ENCODE assay signal across 26 cellular contexts in the genomic region with DNA sequence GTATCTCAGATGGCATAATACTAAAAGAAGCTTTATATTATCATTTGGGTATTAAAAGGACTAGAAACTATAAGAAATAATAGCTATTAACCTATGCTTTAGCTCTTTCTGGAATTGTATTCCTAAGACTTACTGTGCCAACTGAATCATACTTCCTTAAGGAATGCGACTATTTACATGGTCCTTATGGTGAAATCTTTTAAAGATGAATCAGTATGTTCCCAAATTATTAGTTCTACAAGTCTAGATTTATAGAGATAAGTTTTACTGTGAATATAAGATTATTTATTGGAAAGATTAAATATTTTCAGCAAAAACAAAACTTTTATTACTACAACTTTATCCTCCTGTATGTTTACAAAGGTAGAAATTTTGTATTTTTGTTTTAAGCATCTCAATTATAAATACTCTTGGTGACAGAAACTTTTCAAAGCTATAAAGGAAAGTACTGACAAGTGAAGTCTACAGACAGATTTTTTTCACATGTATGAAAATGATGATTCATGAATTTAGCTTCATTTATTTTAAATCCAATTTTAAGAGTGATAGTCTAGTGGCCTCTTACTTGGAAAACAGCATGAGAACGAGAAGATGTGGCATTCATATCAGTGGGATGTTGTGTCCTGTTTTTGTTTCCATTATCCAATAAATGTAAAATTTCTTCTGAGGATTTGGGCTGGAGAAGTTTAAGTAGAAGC. TPM values are rescaled to one million over a fixed set of nuclear protein-coding genes. Genes with fewer than 3 reads are reported as not detected.
DNase-seq lines count a peak whose midpoint lies in the region; ATAC-seq, FAIRE-seq and TF ChIP-seq lines count a peak whose summit lies in the region.
"Had no signal": no experiment of that assay in that cellular context is flagged by ENCODE, and none has a peak within 500 bp of the region (broad histone marks: within the 10 kb centered on the region; RNA-seq: fewer than 3 reads in every experiment).

No MANE protein-coding gene starts in this region.

- H3K4me1 Mint-ChIP-seq in MCF 10A (ENCODE audit: insufficient read depth, unreplicated experiment), result peaks cover 19% of the 10 kb centered on the region
- peaks cover 2% of the 10 kb centered on the region for H3K4me1 Mint-ChIP-seq in astrocyte (ENCODE audit: low read depth, unreplicated experiment)
- H3K4me1 Mint-ChIP-seq: naive B cell had no signal

- no peaks in the 10 kb centered on the region for H3K36me3 ChIP-seq in breast epithelium
- peaks cover 2% of the 10 kb centered on the region for H3K36me3 ChIP-seq in astrocyte (ENCODE audit: insufficient read depth, low read length)
- H3K36me3 ChIP-seq: heart left ventricle, thyroid gland had no signal

- CTCF ChIA-PET in MCF 10A (lab: Yijun Ruan, JAX), result interaction anchor here (0.7 kb wide), 3 partner anchors 38 to 252 kb away, joined by 3 to 5 read pairs (median 4); no protein-coding TSS in a partner anchor

- FAIRE-seq in astrocyte (lab: Jason Lieb, UNC), result no peak

- intact Hi-C loops in MCF 10A (cut with micrococcal nuclease) (no loop called here), breast epithelium (cut with DNase I; ENCODE audit: low total_unique reads) (no loop called here)

- H3K27me3 ChIP-seq in breast epithelium, result no peaks in the 10 kb centered on the region
- H3K27me3 ChIP-seq in astrocyte (ENCODE audit: insufficient read depth, low read length), result no peaks in the 10 kb centered on the region
- H3K27me3 ChIP-seq: BLaER1, heart left ventricle, thyroid gland had no signal

- H3K9me3 ChIP-seq in breast epithelium, result no peaks in the 10 kb centered on the region
- H3K9me3 ChIP-seq in astrocyte (ENCODE audit: insufficient read depth, low read depth, low read length), result no peaks in the 10 kb centered on the region
- H3K9me3 ChIP-seq: BLaER1, heart left ventricle, thyroid gland had no signal

- H3K4me3 Mint-ChIP-seq in MCF 10A (ENCODE audit: unreplicated experiment) (no peak overlapping the region), astrocyte (ENCODE audit: unreplicated experiment) (no peak overlapping the region)
- H3K4me3 Mint-ChIP-seq: activated CD4-positive, alpha-beta memory T cell treated with anti-CD3 and anti-CD28 coated beads, Interleukin-2, amount 10 ng/mL, durations not matched to agents 7 days and 5 days; H9; naive B cell; stimulated activated naive CD8-positive, alpha-beta T cell treated with anti-CD3 and anti-CD28 coated beads, Interleukin-15, Interleukin-2, amounts not matched to agents 100 ng/mL and 50 ng/mL, for 24 hours had no signal

- no TSS peak for BruUV-seq in MCF 10A (replicated peaks; lab: Mats Ljungman, UMichigan)

- H3K4me3 ChIP-seq in breast epithelium (no peak overlapping the region), astrocyte (ENCODE audit: insufficient read depth, low read depth, low read length) (no peak overlapping the region)
- H3K4me3 ChIP-seq: BLaER1, heart left ventricle, thyroid gland had no signal

- H3K4me2 ChIP-seq in astrocyte (ENCODE audit: low read length), result no peak overlapping the region
- H3K4me2 ChIP-seq: BLaER1 had no signal

- POLR2A ChIA-PET in MCF 10A (lab: Yijun Ruan, JAX), result interaction anchor here (0.9 to 7.5 kb wide), 7 partner anchors 8 to 371 kb away, joined by 3 to 59 read pairs (median 3); partner anchors contain the start of genes KIF18A and METTL15

- no peaks in the 10 kb centered on the region for H4K20me1 ChIP-seq in astrocyte (ENCODE audit: insufficient read depth, low read length)
- H4K20me1 ChIP-seq: BLaER1 had no signal

- H3K27ac Mint-ChIP-seq in MCF 10A (ENCODE audit: low read depth, unreplicated experiment) (peak overlapping the region; percentile 49), astrocyte (ENCODE audit: unreplicated experiment) (no peak overlapping the region)
- H3K27ac Mint-ChIP-seq: activated CD4-positive, alpha-beta memory T cell treated with anti-CD3 and anti-CD28 coated beads, Interleukin-2, amount 10 ng/mL, durations not matched to agents 7 days and 5 days; H9; naive B cell; stimulated activated naive CD8-positive, alpha-beta T cell treated with anti-CD3 and anti-CD28 coated beads, Interleukin-15, Interleukin-2, amounts not matched to agents 100 ng/mL and 50 ng/mL, for 24 hours had no signal

- no peak for ATAC-seq in HG02885 (IDR thresholded peaks at IDR 0.05; ENCODE audit: poor library complexity, unreplicated experiment)
- ATAC-seq in HG02759 (IDR thresholded peaks at IDR 0.05; ENCODE audit: unreplicated experiment), result no peak
- no peak for ATAC-seq in GM18519 (IDR thresholded peaks at IDR 0.05; ENCODE audit: low FRiP score, unreplicated experiment)
- ATAC-seq: heart left ventricle had no signal

- TF ChIP-seq CTCF in MCF 10A (IDR thresholded peaks at IDR 0.05; ENCODE audit: unreplicated experiment) (no peak), breast epithelium (IDR thresholded peaks at IDR 0.05) (no peak), astrocyte (IDR thresholded peaks at IDR 0.05; ENCODE audit: insufficient read depth, low read depth, low read length) (no peak)

- H3K27ac ChIP-seq in breast epithelium (no peak overlapping the region), astrocyte (ENCODE audit: low read depth, low read length) (peak overlapping the region; percentile 50)
- H3K27ac ChIP-seq: 22Rv1, BLaER1, heart left ventricle, thyroid gland had no signal

- no peak overlapping the region for H2AFZ ChIP-seq in astrocyte (ENCODE audit: low read depth, low read length)

- TF ChIP-seq POLR2A in breast epithelium (IDR thresholded peaks at IDR 0.05), result no peak

- no peaks in the 10 kb centered on the region for H3K27me3 Mint-ChIP-seq in MCF 10A (ENCODE audit: insufficient read depth, unreplicated experiment)
- no peaks in the 10 kb centered on the region for H3K27me3 Mint-ChIP-seq in astrocyte (ENCODE audit: low read depth, unreplicated experiment)
- H3K27me3 Mint-ChIP-seq: activated CD4-positive, alpha-beta memory T cell treated with anti-CD3 and anti-CD28 coated beads, Interleukin-2, amount 10 ng/mL, durations not matched to agents 7 days and 5 days; naive B cell; stimulated activated naive CD8-positive, alpha-beta T cell treated with anti-CD3 and anti-CD28 coated beads, Interleukin-15, Interleukin-2, amounts not matched to agents 100 ng/mL and 50 ng/mL, for 24 hours had no signal

- H3K79me2 ChIP-seq in astrocyte (ENCODE audit: insufficient read depth, low read length), result peaks cover 7% of the 10 kb centered on the region

- no peak for DNase-seq in MCF 10A (ENCODE audit: unreplicated experiment)
- no peak for DNase-seq in breast epithelium (ENCODE audit: low spot score in 2 of 2)
- peak; percentile 66 for DNase-seq in astrocyte (ENCODE audit: low read depth)
- peak; percentile 71 for DNase-seq in fibroblast of peridontal ligament (ENCODE audit: extremely low read depth)
- DNase-seq in Ammon's horn (ENCODE audit: low spot score), result no peak
- DNase-seq: activated CD4-positive, alpha-beta memory T cell treated with anti-CD3 and anti-CD28 coated beads, Interleukin-2, amount 10 ng/mL, durations not matched to agents 7 days and 5 days; activated CD4-positive, CD25-positive, alpha-beta regulatory T cell; activated gamma-delta T cell treated with Interleukin-2 at 50 U/mL for 16 hours; Calu3; caudate nucleus; H9; heart left ventricle; Kasumi-1; mesendoderm; naive B cell; NCI-H1048; NCI-H187; NCI-H69; retina; thyroid gland had no signal

- H3K9ac ChIP-seq in astrocyte (ENCODE audit: low read length), result no peak overlapping the region
- H3K9ac ChIP-seq: BLaER1 had no signal

- no peaks in the 10 kb centered on the region for H3K36me3 Mint-ChIP-seq in MCF 10A (ENCODE audit: insufficient read depth, unreplicated experiment)
- H3K36me3 Mint-ChIP-seq in astrocyte (ENCODE audit: low read depth, unreplicated experiment), result no peaks in the 10 kb centered on the region
- H3K36me3 Mint-ChIP-seq: naive B cell had no signal

- no peaks in the 10 kb centered on the region for H3K9me3 Mint-ChIP-seq in MCF 10A (ENCODE audit: unreplicated experiment)
- H3K9me3 Mint-ChIP-seq in astrocyte (ENCODE audit: unreplicated experiment), result no peaks in the 10 kb centered on the region
- H3K9me3 Mint-ChIP-seq: activated CD4-positive, alpha-beta memory T cell treated with anti-CD3 and anti-CD28 coated beads, Interleukin-2, amount 10 ng/mL, durations not matched to agents 7 days and 5 days; H9; naive B cell; stimulated activated naive CD8-positive, alpha-beta T cell treated with anti-CD3 and anti-CD28 coated beads, Interleukin-15, Interleukin-2, amounts not matched to agents 100 ng/mL and 50 ng/mL, for 24 hours had no signal

- no peaks in the 10 kb centered on the region for H3K4me1 ChIP-seq in breast epithelium
- H3K4me1 ChIP-seq in astrocyte (ENCODE audit: insufficient read depth, low read length), result peaks cover 10% of the 10 kb centered on the region
- H3K4me1 ChIP-seq: BLaER1, heart left ventricle, thyroid gland had no signal

RNA-seq across cellular contexts. Expression of gene KIF18A, which starts 17.8 kb away (rescaled TPM):
- total RNA-seq in MCF 10A (2022), result 8.9 and 12.9 TPM in 2 replicates
- 1 to 10 TPM in 1 of 3 donors, under 1 TPM in 2; 0.32 to 1.5 (median 0.33) TPM for total RNA-seq in breast epithelium
- total RNA-seq in astrocyte, result 2.5 and 3.8 TPM in 2 replicates

RNA-seq across cellular contexts. Expression of gene METTL15, which starts 18.0 kb away (rescaled TPM):
- 16.8 and 19.9 TPM in 2 replicates for total RNA-seq in MCF 10A (2022)
- total RNA-seq in breast epithelium, result 10 to 100 TPM in 2 of 3 donors, 1 to 10 TPM in 1; 9.8 to 30.3 (median 16.4) TPM
- 10.8 and 13.7 TPM in 2 replicates for total RNA-seq in astrocyte

Comparison
In these comparisons a context has a peak if more than half of its experiments do, and no peak if none do; other contexts are left out.
1. DNase-seq: peak in astrocyte (single experiment) and fibroblast of peridontal ligament (single experiment); none in MCF 10A (single experiment), breast epithelium (0 of 2) and Ammon's horn (single experiment).